In the genomic region with DNA sequence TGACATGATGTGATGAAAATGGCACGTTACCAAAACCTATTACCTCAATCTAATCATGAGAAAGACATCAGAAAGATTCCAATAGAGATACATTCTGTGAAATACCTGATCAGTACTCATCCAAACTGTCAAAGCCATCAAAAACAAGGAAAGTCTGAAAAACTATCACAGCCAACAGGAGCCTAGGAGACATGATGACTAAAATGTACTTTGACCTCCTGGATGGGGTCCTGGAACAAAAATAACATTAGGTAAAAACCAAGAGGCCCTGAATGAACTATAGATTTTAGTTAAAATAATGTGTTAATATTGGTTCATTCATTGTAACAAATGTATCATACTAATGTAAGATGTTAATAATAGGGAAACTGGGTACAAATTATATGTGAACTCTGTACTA, we compare ENCODE assay signal across 1 cellular context.
TF ChIP-seq lines count a peak whose summit lies in the region.

No MANE protein-coding gene starts in this region.

TF ChIP-seq in HepG2, 621 proteins besides CTCF, POLR2A, EP300 and RAD21 (continued from another document):
- TF ChIP-seq ZBTB7B (CRISPR knock-in tag; IDR thresholded peaks at IDR 0.05) (no peak), NR3C1 (CRISPR knock-in tag; IDR thresholded peaks at IDR 0.05) (no peak), SIX1 (CRISPR knock-in tag; IDR thresholded peaks at IDR 0.05; ENCODE audit: borderline replicate concordance) (no peak)
- TF ChIP-seq, protein P1, sequence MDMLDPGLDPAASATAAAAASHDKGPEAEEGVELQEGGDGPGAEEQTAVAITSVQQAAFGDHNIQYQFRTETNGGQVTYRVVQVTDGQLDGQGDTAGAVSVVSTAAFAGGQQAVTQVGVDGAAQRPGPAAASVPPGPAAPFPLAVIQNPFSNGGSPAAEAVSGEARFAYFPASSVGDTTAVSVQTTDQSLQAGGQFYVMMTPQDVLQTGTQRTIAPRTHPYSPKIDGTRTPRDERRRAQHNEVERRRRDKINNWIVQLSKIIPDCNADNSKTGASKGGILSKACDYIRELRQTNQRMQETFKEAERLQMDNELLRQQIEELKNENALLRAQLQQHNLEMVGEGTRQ (IDR thresholded peaks at IDR 0.05; ENCODE audit: low read depth, low read length): no peak
- TF ChIP-seq, protein P1 (CRISPR knock-in tag; IDR thresholded peaks at IDR 0.05; ENCODE audit: borderline replicate concordance): no peak
- TF ChIP-seq, protein P2, sequence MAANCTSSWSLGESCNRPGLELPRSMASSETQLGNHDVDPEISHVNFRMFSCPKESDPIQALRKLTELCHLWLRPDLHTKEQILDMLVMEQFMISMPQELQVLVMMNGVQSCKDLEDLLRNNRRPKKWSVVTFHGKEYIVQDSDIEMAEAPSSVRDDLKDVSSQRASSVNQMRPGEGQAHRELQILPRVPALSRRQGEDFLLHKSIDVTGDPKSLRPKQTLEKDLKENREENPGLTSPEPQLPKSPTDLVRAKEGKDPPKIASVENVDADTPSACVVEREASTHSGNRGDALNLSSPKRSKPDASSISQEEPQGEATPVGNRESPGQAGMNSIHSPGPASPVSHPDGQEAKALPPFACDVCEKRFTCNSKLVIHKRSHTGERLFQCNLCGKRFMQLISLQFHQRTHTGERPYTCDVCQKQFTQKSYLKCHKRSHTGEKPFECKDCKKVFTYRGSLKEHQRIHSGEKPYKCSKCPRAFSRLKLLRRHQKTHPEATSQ (CRISPR knock-in tag; IDR thresholded peaks at IDR 0.05; ENCODE audit: borderline replicate concordance): no peak
